22 cellular contexts compared by ENCODE assay signal in genomic region chr1:186887198-186887597, GRCh38. TPM values are rescaled to one million over a fixed set of nuclear protein-coding genes. Genes with fewer than 3 reads are reported as not detected.
"Had no signal": no experiment of that assay in that cellular context is flagged by ENCODE, and none has a peak within 500 bp of the region (broad histone marks: within the 10 kb centered on the region; RNA-seq: fewer than 3 reads in every experiment).

No MANE protein-coding gene starts in this region.

- H3K27me3 Mint-ChIP-seq: activated B cell treated with CpG ODN at 0.5 μM for 24 hours; activated naive CD8-positive, alpha-beta T cell treated with anti-CD3 and anti-CD28 coated beads, Interleukin-2, amount 50 U/mL, for 24 hours; brain; dendritic cell treated with granulocyte-macrophage colony-stimulating factor and Interleukin-4, amounts not matched to agents 40 ng/mL and 50 ng/mL, for 4 days had no signal

- H3K4me3 Mint-ChIP-seq: activated B cell treated with CpG ODN at 0.5 μM for 24 hours; activated CD4-positive, alpha-beta T cell treated with anti-CD3 and anti-CD28 coated beads for 36 hours; activated naive CD8-positive, alpha-beta T cell treated with anti-CD3 and anti-CD28 coated beads, Interleukin-2, amount 50 U/mL, for 24 hours; brain; dendritic cell treated with granulocyte-macrophage colony-stimulating factor and Interleukin-4, amounts not matched to agents 40 ng/mL and 50 ng/mL, for 4 days; natural killer cell; T-cell; T-helper 2 cell treated with Interferon-gamma antibody and Interleukin-4, amounts not matched to agents 5 μg/mL and 100 μg/mL, for 36 hours had no signal

- DNase-seq: activated B cell treated with CpG ODN at 0.5 μM for 24 hours; activated CD4-positive, alpha-beta T cell treated with anti-CD3 and anti-CD28 coated beads for 36 hours; activated CD4-positive, alpha-beta T cell treated with anti-CD3 and anti-CD28 coated beads, Interleukin-2, amount 50 U/mL, for 48 hours; activated gamma-delta T cell; activated naive CD4-positive, alpha-beta T cell treated with anti-CD3 and anti-CD28 coated beads, Interleukin-2, amount 50 U/mL, for 16 hours; activated naive CD8-positive, alpha-beta T cell treated with anti-CD3 and anti-CD28 coated beads, Interleukin-2, amount 50 U/mL, for 24 hours; anterior cingulate cortex; caudate nucleus; effector CD4-positive, alpha-beta T cell; kidney; lower lobe of right lung; natural killer cell; spleen; stimulated activated CD4-positive, alpha-beta T cell treated with anti-CD3 and anti-CD28 coated beads, Interleukin-4, amount 100 ng/mL, for 24 hours; stimulated activated naive CD4-positive, alpha-beta T cell treated with Interleukin-2 at 50 U/mL for 16 hours; T-cell; thyroid gland had no signal

- H3K9me3 ChIP-seq: lower lobe of right lung, prostate gland, thyroid gland had no signal

- H3K4me3 ChIP-seq: lower lobe of right lung, prostate gland, spleen, thyroid gland had no signal

- H3K4me1 ChIP-seq: lower lobe of right lung, prostate gland, spleen, thyroid gland had no signal

- H3K27me3 ChIP-seq: spleen, thyroid gland had no signal

- H3K4me1 Mint-ChIP-seq: activated B cell treated with CpG ODN at 0.5 μM for 24 hours; activated CD4-positive, alpha-beta T cell treated with anti-CD3 and anti-CD28 coated beads for 36 hours; activated naive CD8-positive, alpha-beta T cell treated with anti-CD3 and anti-CD28 coated beads, Interleukin-2, amount 50 U/mL, for 24 hours; brain; natural killer cell; T-cell had no signal

- H3K27ac Mint-ChIP-seq: activated B cell treated with CpG ODN at 0.5 μM for 24 hours; activated CD4-positive, alpha-beta T cell treated with anti-CD3 and anti-CD28 coated beads for 36 hours; activated naive CD8-positive, alpha-beta T cell treated with anti-CD3 and anti-CD28 coated beads, Interleukin-2, amount 50 U/mL, for 24 hours; brain; dendritic cell treated with granulocyte-macrophage colony-stimulating factor and Interleukin-4, amounts not matched to agents 40 ng/mL and 50 ng/mL, for 4 days; natural killer cell; T-cell; T-helper 2 cell treated with Interferon-gamma antibody and Interleukin-4, amounts not matched to agents 5 μg/mL and 100 μg/mL, for 36 hours had no signal

- H3K36me3 Mint-ChIP-seq: brain, natural killer cell, T-cell had no signal

- FAIRE-seq: endometrium, kidney had no signal

- H3K27ac ChIP-seq: lower lobe of right lung, prostate gland, spleen, thyroid gland had no signal

- H3K36me3 ChIP-seq: lower lobe of right lung, prostate gland, spleen, thyroid gland had no signal

RNA-seq across cellular contexts. Expression of gene PLA2G4A, which starts 58.4 kb away (rescaled TPM):
- total RNA-seq: activated B cell treated with CpG ODN at 0.5 μM for 24 hours had no signal
